ENCODE assay signal across 24 cellular contexts in the genomic region with DNA sequence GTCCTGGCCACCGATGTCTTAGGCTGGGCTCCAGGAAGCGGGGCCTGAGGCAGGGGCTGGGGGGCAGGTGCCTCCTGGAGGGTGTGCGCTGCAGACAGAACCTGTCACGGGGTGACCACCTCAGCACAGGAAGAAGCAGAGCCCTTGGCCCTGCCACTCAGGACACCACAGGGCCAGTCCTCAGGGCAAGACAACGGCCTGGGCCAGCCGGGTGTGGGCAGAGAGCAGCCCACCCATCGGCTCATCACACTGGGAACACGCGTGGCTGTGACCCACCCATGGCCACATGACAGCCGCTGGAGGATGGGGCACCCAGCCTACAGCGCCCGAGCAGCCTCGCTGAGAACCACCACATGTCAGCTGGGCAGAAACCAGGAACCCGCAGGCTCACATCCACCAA. TPM values are rescaled to one million over a fixed set of nuclear protein-coding genes. Genes with fewer than 3 reads are reported as not detected.
"Had no signal": no experiment of that assay in that cellular context is flagged by ENCODE, and none has a peak within 500 bp of the region (broad histone marks: within the 10 kb centered on the region; RNA-seq: fewer than 3 reads in every experiment).

No MANE protein-coding gene starts in this region.

- H3K9me3 ChIP-seq: SK-N-SH had no signal

- ATAC-seq: K562, Panc1, PC-3 had no signal

- H3K4me3 ChIP-seq: K562 had no signal

- H3K36me3 Mint-ChIP-seq: IgD-negative memory B cell had no signal

- H3K4me3 Mint-ChIP-seq: IgD-negative memory B cell had no signal

- H3K27ac ChIP-seq: HL-60, KMS-11, RWPE1 had no signal

- H3K27ac Mint-ChIP-seq: IgD-negative memory B cell had no signal

- DNase-seq: Kasumi-1, MM.1S, NCI-H1092 treated with DMSO at 0.1 percent for 48 hours, NCI-H1417, NCI-H1436 treated with DMSO at 0.1 percent for 48 hours, NCI-H1694, NCI-H187 treated with DMSO at 0.1 percent for 48 hours, NCI-H2081, NCI-H2107, NCI-H226, NCI-H446, NCI-H510A, NCI-H524 treated with DMSO at 0.1 percent for 48 hours, NCI-H69, NCI-H774, PC-3, SHP77, SK-N-SH had no signal

RNA-seq across cellular contexts. Expression of a gene that starts 5.9 kb away (rescaled TPM):
- total RNA-seq: K562 had no signal
